ENCODE assay signal across 8 cellular contexts in the genomic region with DNA sequence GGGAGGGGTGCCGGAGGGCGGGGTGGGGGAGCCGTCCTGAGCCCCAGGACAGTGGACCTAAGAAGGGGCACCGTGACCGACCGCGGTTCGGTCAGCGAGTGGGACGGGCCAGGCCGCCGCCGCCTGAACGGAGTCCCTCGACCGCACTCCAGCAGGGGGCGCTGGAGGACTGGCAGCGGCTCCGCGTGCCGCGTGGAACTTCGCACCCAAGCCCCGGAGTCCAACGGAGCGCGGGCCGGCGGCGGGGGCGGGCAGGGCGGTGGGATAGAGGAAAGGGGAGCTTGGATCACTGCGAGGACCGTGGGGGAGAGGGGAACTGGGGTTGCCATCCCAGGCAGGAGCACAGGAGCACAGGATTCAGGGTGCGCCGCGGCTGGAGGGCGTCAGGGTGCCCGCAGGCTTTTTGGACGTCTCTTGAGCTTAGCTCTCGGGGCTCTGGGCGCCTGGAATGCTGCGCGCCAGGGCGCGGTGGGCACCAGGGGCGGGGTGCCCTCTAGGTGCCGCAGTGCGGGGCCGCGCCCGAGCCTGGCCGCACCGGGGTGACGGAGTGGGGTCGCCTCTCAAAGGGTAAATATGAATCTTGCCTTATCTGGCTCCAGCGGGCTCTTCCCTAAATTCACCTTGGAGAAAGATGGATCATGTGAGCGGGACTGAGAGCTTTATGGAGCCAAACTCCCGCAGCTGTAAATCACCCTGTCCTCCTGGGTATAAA. TPM values are rescaled to one million over a fixed set of nuclear protein-coding genes. Genes with fewer than 3 reads are reported as not detected.
DNase-seq lines count a peak whose midpoint lies in the region; ATAC-seq and TF ChIP-seq lines count a peak whose summit lies in the region.

No MANE protein-coding gene starts in this region.

- H3K9me3 ChIP-seq in Panc1 (ENCODE audit: control insufficient read depth, insufficient read depth, low read depth, low read length) = no peaks in the 10 kb centered on the region
- H3K9me3 ChIP-seq in osteoblast (ENCODE audit: low read depth, low read length) = no peaks in the 10 kb centered on the region
- no peaks in the 10 kb centered on the region for H3K9me3 ChIP-seq in thyroid gland

- WGBS in thyroid gland, 2 donors = 3 to 5% methylated on average over 3 to 27 of the region's 59 CpGs

- H3K27me3 ChIP-seq in ACC112 (ENCODE audit: insufficient read depth, low read length) = peaks cover 89% of the 10 kb centered on the region
- peaks cover 18% of the 10 kb centered on the region for H3K27me3 ChIP-seq in Panc1 (ENCODE audit: control insufficient read depth, insufficient read depth, low read length)
- H3K27me3 ChIP-seq in osteoblast (ENCODE audit: insufficient read depth, low read length) = peaks cover 53% of the 10 kb centered on the region
- H3K27me3 ChIP-seq in thyroid gland = peaks cover 21% of the 10 kb centered on the region

- no peak overlapping the region for H3K4me2 ChIP-seq in osteoblast (ENCODE audit: insufficient read depth, low read length)

- peak overlapping the region; percentile 67 for H3K4me3 ChIP-seq in ACC112 (ENCODE audit: low read depth, low read length)
- peak overlapping the region; percentile 27 to 50 for H3K4me3 ChIP-seq in Panc1 (ENCODE audit: low read depth in 2 of 2, low read length in 2 of 2)
- H3K4me3 ChIP-seq in osteoblast (ENCODE audit: insufficient read depth, low read length) = no peak overlapping the region
- H3K4me3 ChIP-seq in thyroid gland (replicated peaks in 1 of 3) = peak overlapping the region in 1 of 3 donors; percentile 21

- ATAC-seq in Panc1 = peak; percentile 78

- DNase-seq in GM20000 (ENCODE audit: low spot score) (peak; percentile 93), Panc1 (ENCODE audit: low read depth, low spot score) (no peak), foreskin melanocyte (peak; percentile 16), osteoblast (ENCODE audit: insufficient read length, low spot score, missing footprints) (peak; percentile 97), thyroid gland (peak; percentile 57 to 65), SIG-M5 treated with dmso at 0.1 percent for 504 hours (lab: John Stamatoyannopoulos, UW; ENCODE audit: unreplicated experiment) (no peak)
- peak; percentile 58 for DNase-seq in activated T-helper 9 cell treated with anti-CD3 and anti-CD28 coated beads, Interleukin-2, amount 50 U/mL, for 16 hours (ENCODE audit: low read depth)

- POLR2A ChIA-PET in Panc1 (lab: Charles Lee) = interaction anchor here (0.6 kb wide), 1 partner anchor 53 kb away, joined by 8 read pairs; no protein-coding TSS in a partner anchor

- no peak overlapping the region for H3K27ac ChIP-seq in ACC112 (ENCODE audit: low read depth, low read length)
- H3K27ac ChIP-seq in Panc1 (ENCODE audit: low read length) = no peak overlapping the region
- H3K27ac ChIP-seq in osteoblast (ENCODE audit: low read depth, low read length) = no peak overlapping the region
- H3K27ac ChIP-seq in thyroid gland = no peak overlapping the region

- H3K4me1 ChIP-seq in ACC112 (ENCODE audit: control insufficient read depth, insufficient read depth, low read length, unreplicated experiment) = no peaks in the 10 kb centered on the region
- peaks cover 4% of the 10 kb centered on the region; the same call in 1 of the 2 replicates for H3K4me1 ChIP-seq in Panc1 (ENCODE audit: control insufficient read depth, insufficient read depth, low read length)
- no peaks in the 10 kb centered on the region for H3K4me1 ChIP-seq in osteoblast (ENCODE audit: insufficient read depth, low read length)
- peaks cover 13 to 21% of the 10 kb centered on the region in 2 donors for H3K4me1 ChIP-seq in thyroid gland

- in situ Hi-C loops in Panc1 (cut with HindIII; ENCODE audit: low pct_unique_long_range_greater_than_20kb, low sequenced_read_pairs) = no loop called here

- no peak for TF ChIP-seq POLR2A in thyroid gland (IDR thresholded peaks at IDR 0.05)

- TF ChIP-seq CTCF in GM20000 (IDR thresholded peaks at IDR 0.05; ENCODE audit: extremely low read depth, missing control alignments) = peak; percentile 84
- peak; percentile 99 for TF ChIP-seq CTCF in Panc1 (IDR thresholded peaks at IDR 0.05)
- peak; percentile 36 for TF ChIP-seq CTCF in osteoblast (IDR thresholded peaks at IDR 0.05; ENCODE audit: extremely low read depth, low read depth, low read length)
- TF ChIP-seq CTCF in thyroid gland (IDR thresholded peaks at IDR 0.05) = peak; percentile 21 to 85 (median 52)

- no peaks in the 10 kb centered on the region for H4K20me1 ChIP-seq in osteoblast (ENCODE audit: insufficient read depth, low read length)

- no TSS peak for BruUV-seq in Panc1 (replicated peaks; lab: Mats Ljungman, UMichigan)

- CTCF ChIA-PET in Panc1 (lab: Charles Lee) = interaction anchor here (0.7 to 4.0 kb wide), 11 partner anchors 9 to 499 kb away, joined by 3 to 28 read pairs (median 4); partner anchors contain the start of genes CDR2L and FDXR

- H3K79me2 ChIP-seq in ACC112 (ENCODE audit: control insufficient read depth, insufficient read depth, low read length, unreplicated experiment) = no peaks in the 10 kb centered on the region
- no peaks in the 10 kb centered on the region for H3K79me2 ChIP-seq in osteoblast (ENCODE audit: insufficient read depth, low read length)

- H3K36me3 ChIP-seq in ACC112 (ENCODE audit: insufficient read depth, low read length) (no peaks in the 10 kb centered on the region), Panc1 (ENCODE audit: control insufficient read depth, insufficient read depth, low read length) (peaks cover 5% of the 10 kb centered on the region; the same call in 1 of the 2 replicates), osteoblast (ENCODE audit: insufficient read depth, low read length) (no peaks in the 10 kb centered on the region), thyroid gland (no peaks in the 10 kb centered on the region)

- no peak overlapping the region for H2AFZ ChIP-seq in ACC112 (ENCODE audit: low read length, unreplicated experiment)
- H2AFZ ChIP-seq in osteoblast (ENCODE audit: low read length) = no peak overlapping the region

- intact Hi-C loops in Panc1 (cut with micrococcal nuclease; ENCODE audit: unreplicated experiment) (loop anchor here (1.0 kb wide), 1 partner anchor 37 kb away; no protein-coding TSS in a partner anchor), thyroid gland (cut with DNase I) (no loop called here)

RNA-seq across cellular contexts. Expression of gene OTOP2, which starts 0.4 kb away (rescaled TPM):
- total RNA-seq in Panc1 (2021; ENCODE audit: unreplicated experiment) = not detected
- polyA plus RNA-seq in Panc1 (2012; ENCODE audit: insufficient read length) = not detected
- total RNA-seq in osteoblast = not detected in 2 replicates
- not detected for total RNA-seq in thyroid gland

RNA-seq across cellular contexts. Expression of gene USH1G, which starts 0.6 kb away (rescaled TPM):
- total RNA-seq in Panc1 (2021; ENCODE audit: unreplicated experiment) (not detected), osteoblast (not detected in 2 replicates), thyroid gland (not detected)
- polyA plus RNA-seq in Panc1 (2012; ENCODE audit: insufficient read length) = not detected

RNA-seq across cellular contexts. Expression of gene OTOP3, which starts 12.0 kb away (rescaled TPM):
- total RNA-seq in Panc1 (2021; ENCODE audit: unreplicated experiment) (not detected), osteoblast (not detected in 2 replicates), thyroid gland (not detected)
- not detected for polyA plus RNA-seq in Panc1 (2012; ENCODE audit: insufficient read length)

RNA-seq across cellular contexts. Expression of gene FADS6, which starts 30.3 kb away (rescaled TPM):
- total RNA-seq in Panc1 (2021; ENCODE audit: unreplicated experiment) (not detected), osteoblast (not detected in 2 replicates), thyroid gland (not detected)
- 0.59 TPM for polyA plus RNA-seq in Panc1 (2012; ENCODE audit: insufficient read length)

RNA-seq across cellular contexts. Expression of gene HID1, which starts 48.9 kb away (rescaled TPM):
- total RNA-seq in Panc1 (2021; ENCODE audit: unreplicated experiment) = 10.9 TPM
- polyA plus RNA-seq in Panc1 (2012; ENCODE audit: insufficient read length) = 16.6 TPM
- total RNA-seq in osteoblast = 0.36 TPM in 1 of 2 replicates, not detected in the other
- 10 to 100 TPM; 19.4 to 27.4 (median 21.3) TPM for total RNA-seq in thyroid gland

Comparison
In these comparisons a context has a peak if more than half of its experiments do, and no peak if none do; other contexts are left out.
1. DNase-seq: peak in GM20000 (single experiment), activated T-helper 9 cell treated with anti-CD3 and anti-CD28 coated beads, Interleukin-2, amount 50 U/mL, for 16 hours (single experiment), foreskin melanocyte (single experiment), osteoblast (single experiment) and thyroid gland (2 of 2); none in Panc1 (single experiment) and SIG-M5 treated with dmso at 0.1 percent for 504 hours (single experiment).
2. CTCF ChIP-seq: peak in every context shown above with its lines; median percentile 99 in Panc1; 84 in GM20000; 52 in thyroid gland; 36 in osteoblast.